1 cellular context compared by ENCODE assay signal in genomic region chr22:41523464-41524221, GRCh38.
TF ChIP-seq lines count a peak whose summit lies in the region.

No MANE protein-coding gene starts in this region.

TF ChIP-seq in K562, 482 proteins besides CTCF, POLR2A, EP300 and RAD21 (continues in another document):
- 0 out of 4 replicates have a peak, but pooled peaks have one; percentile 8 to 47 for TF ChIP-seq MNT (conservative IDR thresholded peaks at IDR 0.05)
- peak; percentile 62; the same call in 1 of the 2 replicates for TF ChIP-seq ATF7 (IDR thresholded peaks at IDR 0.05)
- peak; percentile 53 for TF ChIP-seq MEIS2 (IDR thresholded peaks at IDR 0.05; ENCODE audit: partially characterized antibody)
- no peak for TF ChIP-seq ZBTB8A (IDR thresholded peaks at IDR 0.05; ENCODE audit: partially characterized antibody)
- peak; percentile 86 for TF ChIP-seq SMARCA4 (IDR thresholded peaks at IDR 0.05)
- TF ChIP-seq ZNF197 (CRISPR knock-in tag; IDR thresholded peaks at IDR 0.05; ENCODE audit: low read depth) = peak; percentile 45; the same call in 1 of the 2 replicates
- no peak for TF ChIP-seq ZNF561 (CRISPR knock-in tag; conservative IDR thresholded peaks at IDR 0.05)
- TF ChIP-seq ERF (CRISPR knock-in tag; IDR thresholded peaks at IDR 0.05) = 0 out of 2 replicates have a peak, but pooled peaks have one; percentile 30
- peak; percentile 89 for TF ChIP-seq CBFA2T3 (IDR thresholded peaks at IDR 0.05)
- TF ChIP-seq ZNF449 (CRISPR knock-in tag; IDR thresholded peaks at IDR 0.05) = no peak
- TF ChIP-seq ZNF668 (CRISPR knock-in tag; IDR thresholded peaks at IDR 0.05) = 0 out of 2 replicates have a peak, but pooled peaks have one; percentile 52
- peak; percentile 72; the same call in 1 of the 2 replicates for TF ChIP-seq ZNF589 (CRISPR knock-in tag; IDR thresholded peaks at IDR 0.05; ENCODE audit: low read depth)
- TF ChIP-seq HDGF (IDR thresholded peaks at IDR 0.05) = no peak
- no peak for TF ChIP-seq GTF2E2 (tag; IDR thresholded peaks at IDR 0.05)
- peak in 1 of 2 experiments; percentile 77; a peak in 1 of 4 replicates for TF ChIP-seq ZNF639 (CRISPR knock-in tag; conservative IDR thresholded peaks at IDR 0.05 in 1 of 2, IDR thresholded peaks at IDR 0.05 in 1 of 2)
- TF ChIP-seq, protein P1, sequence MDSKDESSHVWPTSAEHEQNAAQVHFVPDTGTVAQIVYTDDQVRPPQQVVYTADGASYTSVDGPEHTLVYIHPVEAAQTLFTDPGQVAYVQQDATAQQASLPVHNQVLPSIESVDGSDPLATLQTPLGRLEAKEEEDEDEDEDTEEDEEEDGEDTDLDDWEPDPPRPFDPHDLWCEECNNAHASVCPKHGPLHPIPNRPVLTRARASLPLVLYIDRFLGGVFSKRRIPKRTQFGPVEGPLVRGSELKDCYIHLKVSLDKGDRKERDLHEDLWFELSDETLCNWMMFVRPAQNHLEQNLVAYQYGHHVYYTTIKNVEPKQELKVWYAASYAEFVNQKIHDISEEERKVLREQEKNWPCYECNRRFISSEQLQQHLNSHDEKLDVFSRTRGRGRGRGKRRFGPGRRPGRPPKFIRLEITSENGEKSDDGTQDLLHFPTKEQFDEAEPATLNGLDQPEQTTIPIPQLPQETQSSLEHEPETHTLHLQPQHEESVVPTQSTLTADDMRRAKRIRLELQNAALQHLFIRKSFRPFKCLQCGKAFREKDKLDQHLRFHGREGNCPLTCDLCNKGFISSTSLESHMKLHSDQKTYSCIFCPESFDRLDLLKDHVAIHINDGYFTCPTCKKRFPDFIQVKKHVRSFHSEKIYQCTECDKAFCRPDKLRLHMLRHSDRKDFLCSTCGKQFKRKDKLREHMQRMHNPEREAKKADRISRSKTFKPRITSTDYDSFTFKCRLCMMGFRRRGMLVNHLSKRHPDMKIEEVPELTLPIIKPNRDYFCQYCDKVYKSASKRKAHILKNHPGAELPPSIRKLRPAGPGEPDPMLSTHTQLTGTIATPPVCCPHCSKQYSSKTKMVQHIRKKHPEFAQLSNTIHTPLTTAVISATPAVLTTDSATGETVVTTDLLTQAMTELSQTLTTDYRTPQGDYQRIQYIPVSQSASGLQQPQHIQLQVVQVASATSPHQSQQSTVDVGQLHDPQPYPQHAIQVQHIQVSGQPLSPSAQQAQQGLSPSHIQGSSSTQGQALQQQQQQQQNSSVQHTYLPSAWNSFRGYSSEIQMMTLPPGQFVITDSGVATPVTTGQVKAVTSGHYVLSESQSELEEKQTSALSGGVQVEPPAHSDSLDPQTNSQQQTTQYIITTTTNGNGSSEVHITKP (IDR thresholded peaks at IDR 0.05; ENCODE audit: partially characterized antibody) = peak; percentile 42
- peak; percentile 67 for TF ChIP-seq MYNN (IDR thresholded peaks at IDR 0.05)
- TF ChIP-seq MYNN (CRISPR knock-in tag; IDR thresholded peaks at IDR 0.05) = no peak
- TF ChIP-seq ZZZ3 (IDR thresholded peaks at IDR 0.05) = no peak
- no peak for TF ChIP-seq RFX5 (IDR thresholded peaks at IDR 0.05; ENCODE audit: low read depth, low read length)
- peak in 1 of 2 experiments; percentile 64; a peak in 2 of 4 replicates for TF ChIP-seq ZMIZ1 (IDR thresholded peaks at IDR 0.05; ENCODE audit: low read depth in 2 of 2, low read length in 2 of 2)
- peak; percentile 65 for TF ChIP-seq GABPA (tag; conservative IDR thresholded peaks at IDR 0.05; ENCODE audit: low read depth)
- peak; percentile 31; the same call in 1 of the 2 replicates for TF ChIP-seq USF1 (CRISPR knock-in tag; IDR thresholded peaks at IDR 0.05)
- TF ChIP-seq MECOM (CRISPR knock-in tag; IDR thresholded peaks at IDR 0.05) = no peak
- TF ChIP-seq ZNF224 (CRISPR knock-in tag; IDR thresholded peaks at IDR 0.05) = no peak
- TF ChIP-seq, protein P2, sequence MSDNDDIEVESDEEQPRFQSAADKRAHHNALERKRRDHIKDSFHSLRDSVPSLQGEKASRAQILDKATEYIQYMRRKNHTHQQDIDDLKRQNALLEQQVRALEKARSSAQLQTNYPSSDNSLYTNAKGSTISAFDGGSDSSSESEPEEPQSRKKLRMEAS (CRISPR knock-in tag; IDR thresholded peaks at IDR 0.05) = peak; percentile 95
- peak; percentile 73; the same call in 1 of the 2 replicates for TF ChIP-seq ETV1 (tag; conservative IDR thresholded peaks at IDR 0.05; ENCODE audit: low read depth)
- TF ChIP-seq KLF16 (IDR thresholded peaks at IDR 0.05) = peak; percentile 61
- no peak for TF ChIP-seq ILF3 (IDR thresholded peaks at IDR 0.05; ENCODE audit: borderline replicate concordance)
- peak; percentile 77 for TF ChIP-seq ZNF584 (CRISPR knock-in tag; IDR thresholded peaks at IDR 0.05; ENCODE audit: low read depth)
- TF ChIP-seq ZNF766 (CRISPR knock-in tag; conservative IDR thresholded peaks at IDR 0.05) = peak; percentile 54; the same call in 1 of the 2 replicates
- TF ChIP-seq ZKSCAN8 (CRISPR knock-in tag; IDR thresholded peaks at IDR 0.05) = peak; percentile 55; the same call in 1 of the 2 replicates
- no peak for TF ChIP-seq ZNF445 (CRISPR knock-in tag; IDR thresholded peaks at IDR 0.05; ENCODE audit: low read depth)
- no peak for TF ChIP-seq ZNF695 (CRISPR knock-in tag; IDR thresholded peaks at IDR 0.05)
- no peak for TF ChIP-seq ZBTB7A (IDR thresholded peaks at IDR 0.05; ENCODE audit: borderline replicate concordance, control insufficient read depth, low read depth, low read length)
- TF ChIP-seq HNRNPLL (IDR thresholded peaks at IDR 0.05; ENCODE audit: low read depth, low read length, poor library complexity, severe bottlenecking) = no peak
- TF ChIP-seq SP1 (CRISPR knock-in tag; IDR thresholded peaks at IDR 0.05) = peak; percentile 29; the same call in 1 of the 2 replicates
- TF ChIP-seq HOXB6 (CRISPR knock-in tag; IDR thresholded peaks at IDR 0.05; ENCODE audit: borderline replicate concordance) = no peak
- no peak for TF ChIP-seq SMAD3 (CRISPR knock-in tag; conservative IDR thresholded peaks at IDR 0.05)
- peak; percentile 76 for TF ChIP-seq CREM (IDR thresholded peaks at IDR 0.05; ENCODE audit: low read depth)
- TF ChIP-seq CREB1 (IDR thresholded peaks at IDR 0.05) = no peak
- peak; percentile 62 for TF ChIP-seq CREB1 (CRISPR knock-in tag; IDR thresholded peaks at IDR 0.05)
- peak; percentile 52 for TF ChIP-seq KAT7 (CRISPR knock-in tag; IDR thresholded peaks at IDR 0.05; ENCODE audit: borderline replicate concordance)
- 0 out of 2 replicates have a peak, but pooled peaks have one; percentile 24 for TF ChIP-seq ATF4 (CRISPR knock-in tag; IDR thresholded peaks at IDR 0.05)
- no peak for TF ChIP-seq PURB (CRISPR knock-in tag; IDR thresholded peaks at IDR 0.05; ENCODE audit: low read depth)
- TF ChIP-seq ELF2 (CRISPR knock-in tag; IDR thresholded peaks at IDR 0.05) = no peak; the same call in 1 of the 2 replicates
- peak; percentile 83 for TF ChIP-seq CCNT2 (IDR thresholded peaks at IDR 0.05; ENCODE audit: borderline replicate concordance, extremely low read depth, insufficient read length, low read depth, low read length)
- no peak for TF ChIP-seq ZFPM2 (CRISPR knock-in tag; IDR thresholded peaks at IDR 0.05)
- TF ChIP-seq ETS2 (tag; IDR thresholded peaks at IDR 0.05; ENCODE audit: borderline replicate concordance, poor library complexity, severe bottlenecking) = no peak
- peak in 1 of 2 experiments; percentile 14; a peak in 1 of 4 replicates for TF ChIP-seq SIN3A (IDR thresholded peaks at IDR 0.05; ENCODE audit: borderline replicate concordance in 2 of 2, control insufficient read depth in 1 of 2, low read depth in 2 of 2, low read length in 2 of 2)
- TF ChIP-seq, protein P3, sequence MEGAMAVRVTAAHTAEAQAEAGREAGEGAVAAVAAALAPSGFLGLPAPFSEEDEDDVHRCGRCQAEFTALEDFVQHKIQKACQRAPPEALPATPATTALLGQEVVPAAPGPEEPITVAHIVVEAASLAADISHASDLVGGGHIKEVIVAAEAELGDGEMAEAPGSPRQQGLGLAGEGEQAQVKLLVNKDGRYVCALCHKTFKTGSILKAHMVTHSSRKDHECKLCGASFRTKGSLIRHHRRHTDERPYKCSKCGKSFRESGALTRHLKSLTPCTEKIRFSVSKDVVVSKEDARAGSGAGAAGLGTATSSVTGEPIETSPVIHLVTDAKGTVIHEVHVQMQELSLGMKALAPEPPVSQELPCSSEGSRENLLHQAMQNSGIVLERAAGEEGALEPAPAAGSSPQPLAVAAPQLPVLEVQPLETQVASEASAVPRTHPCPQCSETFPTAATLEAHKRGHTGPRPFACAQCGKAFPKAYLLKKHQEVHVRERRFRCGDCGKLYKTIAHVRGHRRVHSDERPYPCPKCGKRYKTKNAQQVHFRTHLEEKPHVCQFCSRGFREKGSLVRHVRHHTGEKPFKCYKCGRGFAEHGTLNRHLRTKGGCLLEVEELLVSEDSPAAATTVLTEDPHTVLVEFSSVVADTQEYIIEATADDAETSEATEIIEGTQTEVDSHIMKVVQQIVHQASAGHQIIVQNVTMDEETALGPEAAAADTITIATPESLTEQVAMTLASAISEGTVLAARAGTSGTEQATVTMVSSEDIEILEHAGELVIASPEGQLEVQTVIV (CRISPR knock-in tag; IDR thresholded peaks at IDR 0.05; ENCODE audit: borderline replicate concordance) = no peak
